In the genomic region with DNA sequence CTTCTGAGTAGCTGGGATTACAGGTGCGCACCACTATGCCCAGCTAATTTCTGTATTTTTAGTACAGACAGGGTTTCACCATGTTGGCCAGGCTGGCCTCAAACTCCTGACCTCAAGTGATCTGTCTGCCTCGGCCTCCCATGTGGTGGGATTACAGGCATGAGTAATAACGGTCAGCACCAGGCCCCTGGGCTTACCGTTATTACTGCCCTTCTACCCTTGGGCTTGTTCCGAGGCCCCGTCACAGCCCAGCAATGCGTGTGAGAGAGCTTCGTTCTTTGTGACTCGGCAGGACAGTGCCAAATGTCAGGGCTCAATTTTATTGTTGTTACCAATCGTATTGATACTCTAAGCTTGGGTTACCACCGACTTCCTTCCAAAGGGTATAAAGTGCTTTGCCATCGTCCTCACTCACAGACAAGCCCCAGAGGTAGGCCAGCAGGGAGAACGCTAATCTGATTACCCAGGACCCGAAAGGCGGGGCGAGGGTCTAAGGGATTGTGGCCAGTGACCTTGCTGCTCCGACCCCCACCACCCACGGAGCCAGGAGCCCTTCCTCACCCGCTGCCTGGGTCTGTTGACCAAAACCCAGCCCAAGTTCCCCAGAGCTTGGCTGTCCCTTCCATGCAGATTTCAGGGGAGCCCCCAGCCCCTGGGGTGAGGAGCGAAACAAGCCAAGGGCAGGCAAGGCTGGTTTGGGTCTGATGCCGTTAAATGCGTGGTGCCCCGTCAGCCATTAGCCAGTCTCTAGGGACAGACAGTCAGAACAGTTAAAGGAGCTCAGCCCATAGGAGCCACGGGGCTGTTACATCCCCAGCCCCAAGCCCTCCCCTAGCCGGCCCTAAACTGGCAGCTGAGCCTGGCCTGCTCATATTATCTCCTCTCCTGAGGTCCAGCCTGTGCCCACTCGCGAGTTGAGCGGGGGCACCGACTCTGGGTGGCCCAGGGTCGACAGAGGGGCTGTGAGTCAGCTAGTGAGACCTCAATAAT, we compare ENCODE assay signal across 22 cellular contexts. TPM values are rescaled to one million over a fixed set of nuclear protein-coding genes. Genes with fewer than 3 reads are reported as not detected.
DNase-seq lines count a peak whose midpoint lies in the region; ATAC-seq and TF ChIP-seq lines count a peak whose summit lies in the region.
"Had no signal": no experiment of that assay in that cellular context is flagged by ENCODE, and none has a peak within 500 bp of the region (broad histone marks: within the 10 kb centered on the region; RNA-seq: fewer than 3 reads in every experiment).

No MANE protein-coding gene starts in this region.

- intact Hi-C loops in heart right ventricle (cut with DNase I), result no loop called here
- intact Hi-C loops in psoas muscle (cut with DNase I), result loop anchor here in 1 of 2 donors (1.0 kb wide), 1 partner anchor 55 kb away; a partner anchor contains a TSS
- intact Hi-C loops in upper lobe of right lung (cut with DNase I), result no loop called here

- TF ChIP-seq CTCF in heart right ventricle (IDR thresholded peaks at IDR 0.05) (no peak), psoas muscle (IDR thresholded peaks at IDR 0.05) (no peak), upper lobe of right lung (IDR thresholded peaks at IDR 0.05) (no peak), progenitor cell of endocrine pancreas (IDR thresholded peaks at IDR 0.05; ENCODE audit: unreplicated experiment) (no peak)

- H3K27ac ChIP-seq in heart right ventricle (peak overlapping the region in 1 of 10 donors; percentile 28), psoas muscle (peak overlapping the region; percentile 86), upper lobe of right lung (no peak overlapping the region)
- H3K27ac ChIP-seq: SK-N-MC had no signal

- H3K27ac Mint-ChIP-seq in progenitor cell of endocrine pancreas, result no peak overlapping the region
- H3K27ac Mint-ChIP-seq: CD4-positive, alpha-beta T cell; H9; HFFc6 had no signal

- H3K9me3 ChIP-seq in heart right ventricle (no peaks in the 10 kb centered on the region), psoas muscle (no peaks in the 10 kb centered on the region), upper lobe of right lung (no peaks in the 10 kb centered on the region)
- H3K9me3 ChIP-seq: Caco-2 had no signal

- H3K27me3 ChIP-seq in heart right ventricle, result peaks cover 0 to 4% (median 0%) of the 10 kb centered on the region in 7 donors
- H3K27me3 ChIP-seq in psoas muscle (ENCODE audit: insufficient read depth in 3 of 3, low read length in 2 of 3), result no peaks in the 10 kb centered on the region
- H3K27me3 ChIP-seq in upper lobe of right lung, result no peaks in the 10 kb centered on the region

- H3K4me1 ChIP-seq in heart right ventricle (peaks cover 0 to 12% (median 0%) of the 10 kb centered on the region in 9 donors), psoas muscle (peaks cover 20% of the 10 kb centered on the region), upper lobe of right lung (no peaks in the 10 kb centered on the region)
- H3K4me1 ChIP-seq: Caco-2 had no signal

- H3K9me3 Mint-ChIP-seq in progenitor cell of endocrine pancreas (ENCODE audit: low read depth), result peaks cover 5% of the 10 kb centered on the region
- H3K9me3 Mint-ChIP-seq: CD4-positive, alpha-beta T cell had no signal

- no peak overlapping the region for H3K4me3 ChIP-seq in heart right ventricle
- H3K4me3 ChIP-seq in psoas muscle, result no peak overlapping the region
- H3K4me3 ChIP-seq in upper lobe of right lung, result no peak overlapping the region
- H3K4me3 ChIP-seq: GM12878, SK-N-MC had no signal

- DNase-seq in NCI-H82 treated with DMSO at 0.1 percent for 48 hours (lab: John Stamatoyannopoulos, UW; ENCODE audit: unreplicated experiment) (peak; percentile 60), heart right ventricle (no peak), psoas muscle (peak in 1 of 2 donors; percentile 80), upper lobe of right lung (peak; percentile 44), progenitor cell of endocrine pancreas (ENCODE audit: low spot score, unreplicated experiment) (no peak), NCI-H69 (lab: John Stamatoyannopoulos, UW) (no peak)
- DNase-seq in stimulated activated CD4-positive, alpha-beta T cell treated with anti-CD3 and anti-CD28 coated beads, Interleukin-4, amount 100 ng/mL, for 24 hours, result no peak
- DNase-seq: Caco-2; CD4-positive, alpha-beta T cell; DND-41; H9; HFFc6; Karpas-422; MV-4-11; NCI-H1105 treated with DMSO at 0.1 percent for 48 hours; NCI-H2029 treated with DMSO at 0.1 percent for 48 hours; NCI-H226; NCI-H510A treated with DMSO at 0.1 percent for 48 hours; NCI-H774; SHP77 had no signal

- H3K27me3 Mint-ChIP-seq in progenitor cell of endocrine pancreas, result peaks cover 5% of the 10 kb centered on the region
- H3K27me3 Mint-ChIP-seq: CD4-positive, alpha-beta T cell had no signal

- peaks cover 1% of the 10 kb centered on the region for H3K36me3 Mint-ChIP-seq in progenitor cell of endocrine pancreas (ENCODE audit: insufficient read depth)

- H3K4me3 Mint-ChIP-seq in progenitor cell of endocrine pancreas (ENCODE audit: low read depth), result no peak overlapping the region
- H3K4me3 Mint-ChIP-seq: CD4-positive, alpha-beta T cell; H9; HFFc6 had no signal

- 74 to 79% methylated on average over 30 of the region's 30 CpGs for WGBS in heart right ventricle, 2 donors
- WGBS in psoas muscle, 3 donors, result 47 to 79% (median 54%) methylated on average over 30 of the region's 30 CpGs

- H3K36me3 ChIP-seq in heart right ventricle (no peaks in the 10 kb centered on the region), psoas muscle (ENCODE audit: insufficient read depth in 1 of 2, low read depth in 1 of 2) (no peaks in the 10 kb centered on the region), upper lobe of right lung (no peaks in the 10 kb centered on the region)

- H3K4me1 Mint-ChIP-seq in progenitor cell of endocrine pancreas (ENCODE audit: low read depth), result peaks cover 1% of the 10 kb centered on the region

- ATAC-seq in heart right ventricle (peak in 5 of 8 donors; percentile 4 to 39 (median 30)), psoas muscle (peak; percentile 81 to 88 (median 84)), upper lobe of right lung (no peak)
- ATAC-seq: GM12878 had no signal

RNA-seq across cellular contexts. Expression of a gene that starts 54.9 kb away (rescaled TPM):
- total RNA-seq in heart right ventricle (10 to 100 TPM; 54.4 to 79.8 (median 66.1) TPM), psoas muscle (10 to 100 TPM; 53.1 to 83.3 (median 60.8) TPM), upper lobe of right lung (63.6 TPM), progenitor cell of endocrine pancreas (23.6 and 28.5 TPM in 2 replicates)
- polyA plus RNA-seq in heart right ventricle (10 to 100 TPM; 19.5 to 44.9 TPM), psoas muscle (10 to 100 TPM in 2 of 3 donors, 1 to 10 TPM in 1; 2.6 to 23.7 (median 11.0) TPM)

Comparison
In these comparisons a context has a peak if more than half of its experiments do, and no peak if none do; other contexts are left out.
1. DNase-seq: peak in NCI-H82 treated with DMSO at 0.1 percent for 48 hours (single experiment) and upper lobe of right lung (single experiment); none in heart right ventricle (0 of 2), progenitor cell of endocrine pancreas (single experiment), stimulated activated CD4-positive, alpha-beta T cell treated with anti-CD3 and anti-CD28 coated beads, Interleukin-4, amount 100 ng/mL, for 24 hours (single experiment) and NCI-H69 (single experiment).